19 cellular contexts compared by ENCODE assay signal in the genomic region with DNA sequence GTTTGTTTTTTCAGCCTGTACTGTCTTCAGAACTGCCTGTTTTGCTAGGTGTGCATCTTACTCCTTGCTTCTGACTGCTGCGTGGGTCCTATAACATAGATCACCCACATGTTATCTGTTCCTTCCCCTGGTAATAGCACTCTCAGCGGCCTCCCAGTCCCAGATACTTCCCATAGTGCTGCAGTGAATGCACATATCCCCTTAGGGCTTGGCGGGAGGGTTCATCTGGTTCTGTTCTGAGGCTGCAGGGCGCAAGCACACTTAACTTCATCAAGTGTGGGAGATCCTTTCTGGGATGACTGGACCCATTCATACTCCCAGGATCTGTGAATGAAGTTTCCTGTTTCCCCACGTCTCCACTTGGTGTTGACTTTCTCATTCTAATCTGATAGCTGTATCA.
A peak's percentile ranks its signal among the peaks of the same experiment; 100 is the strongest.
DNase-seq lines count a peak whose midpoint lies in the region; ATAC-seq and TF ChIP-seq lines count a peak whose summit lies in the region.
"Had no signal": no experiment of that assay in that cellular context is flagged by ENCODE, and none has a peak within 500 bp of the region (broad histone marks: within the 10 kb centered on the region; RNA-seq: fewer than 3 reads in every experiment).

No MANE protein-coding gene starts in this region.

- peaks cover 5% of the 10 kb centered on the region for H3K9me3 ChIP-seq in left ventricle myocardium inferior (replicated peaks)
- peaks cover 0 to 12% (median 0%) of the 10 kb centered on the region in 12 donors for H3K9me3 ChIP-seq in heart left ventricle
- H3K9me3 ChIP-seq in testis, result no peaks in the 10 kb centered on the region

- H3K4me1 ChIP-seq in left ventricle myocardium inferior, result peaks cover 87% of the 10 kb centered on the region
- peaks cover 0 to 55% (median 16%) of the 10 kb centered on the region in 12 donors for H3K4me1 ChIP-seq in heart left ventricle
- H3K4me1 ChIP-seq in testis, result no peaks in the 10 kb centered on the region

- H3K4me3 ChIP-seq in left ventricle myocardium inferior, result no peak overlapping the region
- no peak overlapping the region for H3K4me3 ChIP-seq in heart left ventricle
- H3K4me3 ChIP-seq in testis, result no peak overlapping the region

- no peaks in the 10 kb centered on the region for H3K36me3 ChIP-seq in left ventricle myocardium inferior
- no peaks in the 10 kb centered on the region for H3K36me3 ChIP-seq in heart left ventricle
- no peaks in the 10 kb centered on the region for H3K36me3 ChIP-seq in testis (ENCODE audit: low read depth, missing control alignments)

- ATAC-seq in heart left ventricle, result no peak
- ATAC-seq: Right ventricle myocardium inferior had no signal

- H3K4me1 Mint-ChIP-seq in brain, result peaks cover 35% of the 10 kb centered on the region
- peaks cover 16% of the 10 kb centered on the region for H3K4me1 Mint-ChIP-seq in mesothelial cell of epicardium

- TF ChIP-seq POLR2A in heart left ventricle (IDR thresholded peaks at IDR 0.05), result no peak
- no peak for TF ChIP-seq POLR2A in testis (IDR thresholded peaks at IDR 0.05)

- no peaks in the 10 kb centered on the region for H3K27me3 ChIP-seq in left ventricle myocardium inferior (ENCODE audit: low read depth)
- no peaks in the 10 kb centered on the region for H3K27me3 ChIP-seq in heart left ventricle
- H3K27me3 ChIP-seq in testis, result no peaks in the 10 kb centered on the region

- H3K27me3 Mint-ChIP-seq in brain (peaks cover 3% of the 10 kb centered on the region), mesothelial cell of epicardium (ENCODE audit: low read depth) (peaks cover 5% of the 10 kb centered on the region)

- H3K27ac Mint-ChIP-seq in brain (peak overlapping the region in 4 of 5 experiments; percentile 22 to 54 (median 50)), mesothelial cell of epicardium (no peak overlapping the region)

- peaks cover 4 to 39% (median 18%) of the 10 kb centered on the region in 5 experiments for H3K9me3 Mint-ChIP-seq in brain
- peaks cover 19% of the 10 kb centered on the region for H3K9me3 Mint-ChIP-seq in mesothelial cell of epicardium

- H3K36me3 Mint-ChIP-seq in brain, result peaks cover 67% of the 10 kb centered on the region
- H3K36me3 Mint-ChIP-seq in mesothelial cell of epicardium, result peaks cover 2% of the 10 kb centered on the region

- WGBS in heart left ventricle, 4 donors, result 70 to 79% (median 76%) methylated on average over 5 of the region's 5 CpGs
- WGBS in testis, 2 donors, result 71 to 74% methylated on average over 5 of the region's 5 CpGs

- H3K27ac ChIP-seq in left ventricle myocardium inferior (replicated peaks), result peak overlapping the region; percentile 61
- H3K27ac ChIP-seq in heart left ventricle, result no peak overlapping the region
- H3K27ac ChIP-seq in testis, result peak overlapping the region in 1 of 2 donors; percentile 0
- H3K27ac ChIP-seq: C4-2B had no signal

- H3K4me3 Mint-ChIP-seq in brain (no peak overlapping the region), mesothelial cell of epicardium (no peak overlapping the region)

- intact Hi-C loops in left ventricle myocardium inferior (cut with micrococcal nuclease), result no loop called here
- intact Hi-C loops in heart left ventricle (cut with DNase I), result no loop called here
- intact Hi-C loops in testis (cut with DNase I; ENCODE audit: low total_unique reads), result no loop called here

- no peak for DNase-seq in left ventricle myocardium inferior
- no peak for DNase-seq in heart left ventricle
- peak; percentile 71 for DNase-seq in islet precursor cell
- peak; percentile 23 for DNase-seq in testis
- no peak for DNase-seq in cortex of kidney (lab: John Stamatoyannopoulos, UW)
- DNase-seq in stimulated activated CD4-positive, alpha-beta T cell treated with anti-CD3 and anti-CD28 coated beads, Interleukin-1b, Interleukin-23, amount 100 ng/mL, for 48 hours, result no peak
- no peak for DNase-seq in mesothelial cell of epicardium (ENCODE audit: low spot score in 2 of 2, unreplicated experiment in 2 of 2)
- DNase-seq: DMS53, GDM1, KG1, NCI-H1092 treated with DMSO at 0.1 percent for 48 hours, NCI-H146, NCI-H2029, NCI-H2171, NCI-H524 treated with DMSO at 0.1 percent for 48 hours, NCI-H82 had no signal

- TF ChIP-seq CTCF in left ventricle myocardium inferior (IDR thresholded peaks at IDR 0.05; ENCODE audit: borderline replicate concordance) (no peak), heart left ventricle (IDR thresholded peaks at IDR 0.05) (no peak), brain (conservative IDR thresholded peaks at IDR 0.05) (no peak), testis (IDR thresholded peaks at IDR 0.05) (no peak), mesothelial cell of epicardium (IDR thresholded peaks at IDR 0.05; ENCODE audit: unreplicated experiment) (no peak)

Comparison
In these comparisons a context has a peak if more than half of its experiments do, and no peak if none do; other contexts are left out.
1. DNase-seq: peak in islet precursor cell (single experiment) and testis (single experiment); none in left ventricle myocardium inferior (single experiment), heart left ventricle (0 of 5), cortex of kidney (single experiment), stimulated activated CD4-positive, alpha-beta T cell treated with anti-CD3 and anti-CD28 coated beads, Interleukin-1b, Interleukin-23, amount 100 ng/mL, for 48 hours (single experiment) and mesothelial cell of epicardium (0 of 2).